ENCODE assay signal across 14 cellular contexts in the genomic region with DNA sequence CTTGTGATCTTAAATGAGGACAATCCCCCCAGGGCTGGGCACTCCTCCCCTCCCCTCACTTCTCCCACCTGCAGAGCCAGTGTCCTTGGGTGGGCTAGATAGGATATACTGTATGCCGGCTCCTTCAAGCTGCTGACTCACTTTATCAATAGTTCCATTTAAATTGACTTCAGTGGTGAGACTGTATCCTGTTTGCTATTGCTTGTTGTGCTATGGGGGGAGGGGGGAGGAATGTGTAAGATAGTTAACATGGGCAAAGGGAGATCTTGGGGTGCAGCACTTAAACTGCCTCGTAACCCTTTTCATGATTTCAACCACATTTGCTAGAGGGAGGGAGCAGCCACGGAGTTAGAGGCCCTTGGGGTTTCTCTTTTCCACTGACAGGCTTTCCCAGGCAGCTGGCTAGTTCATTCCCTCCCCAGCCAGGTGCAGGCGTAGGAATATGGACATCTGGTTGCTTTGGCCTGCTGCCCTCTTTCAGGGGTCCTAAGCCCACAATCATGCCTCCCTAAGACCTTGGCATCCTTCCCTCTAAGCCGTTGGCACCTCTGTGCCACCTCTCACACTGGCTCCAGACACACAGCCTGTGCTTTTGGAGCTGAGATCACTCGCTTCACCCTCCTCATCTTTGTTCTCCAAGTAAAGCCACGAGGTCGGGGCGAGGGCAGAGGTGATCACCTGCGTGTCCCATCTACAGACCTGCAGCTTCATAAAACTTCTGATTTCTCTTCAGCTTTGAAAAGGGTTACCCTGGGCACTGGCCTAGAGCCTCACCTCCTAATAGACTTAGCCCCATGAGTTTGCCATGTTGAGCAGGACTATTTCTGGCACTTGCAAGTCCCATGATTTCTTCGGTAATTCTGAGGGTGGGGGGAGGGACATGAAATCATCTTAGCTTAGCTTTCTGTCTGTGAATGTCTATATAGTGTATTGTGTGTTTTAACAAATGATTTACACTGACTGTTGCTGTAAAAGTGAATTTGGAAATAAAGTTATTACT. TPM values are rescaled to one million over a fixed set of nuclear protein-coding genes. Genes with fewer than 3 reads are reported as not detected.
DNase-seq lines count a peak whose midpoint lies in the region; ATAC-seq, FAIRE-seq and TF ChIP-seq lines count a peak whose summit lies in the region.
"Had no signal": no experiment of that assay in that cellular context is flagged by ENCODE, and none has a peak within 500 bp of the region (broad histone marks: within the 10 kb centered on the region; RNA-seq: fewer than 3 reads in every experiment).

No MANE protein-coding gene starts in this region.

- H3K9me3 ChIP-seq in HUES64 (ENCODE audit: insufficient read depth, low read depth, low read length) (no peaks in the 10 kb centered on the region), GM12878 (replicated peaks; ENCODE audit: control insufficient read depth, insufficient read depth, low read length) (no peaks in the 10 kb centered on the region), BE2C (no peaks in the 10 kb centered on the region)
- H3K9me3 ChIP-seq: HAP-1 had no signal

- H3K4me3 Mint-ChIP-seq in natural killer cell: no peak overlapping the region

- peak; percentile 34; the same call in 1 of the 2 replicates for TF ChIP-seq POLR2A in GM12878 (IDR thresholded peaks at IDR 0.05; ENCODE audit: low read depth, low read length)

- CTCF ChIA-PET in GM12878 (lab: Yijun Ruan, JAX): interaction anchor here (0.8 to 2.6 kb wide), 6 partner anchors 11 to 259 kb away, joined by 3 to 13 read pairs (median 4); no protein-coding TSS in a partner anchor

- H3K9ac ChIP-seq in HUES64 (ENCODE audit: low read depth, low read length): peak overlapping the region; percentile 37; the same call in 1 of the 2 replicates
- H3K9ac ChIP-seq in GM12878 (ENCODE audit: control insufficient read depth, insufficient read depth, low read length): no peak overlapping the region

- peak overlapping the region; percentile 83 to 90 for H3K27ac Mint-ChIP-seq in natural killer cell

- no peak for TF ChIP-seq RAD21 in GM12878 (IDR thresholded peaks at IDR 0.05; ENCODE audit: insufficient read depth, low read depth, low read length)

- no peak for TF ChIP-seq CTCF in GM12878 (IDR thresholded peaks at IDR 0.05 in 2 of 3, conservative IDR thresholded peaks at IDR 0.05 in 1 of 3; ENCODE audit: control insufficient read depth in 2 of 3, extremely low read depth in 1 of 3, insufficient read depth in 1 of 3, low read depth in 3 of 3, low read length in 3 of 3)
- no peak for TF ChIP-seq CTCF in natural killer cell (IDR thresholded peaks at IDR 0.05)
- TF ChIP-seq CTCF in BE2C (IDR thresholded peaks at IDR 0.05; ENCODE audit: low read depth, low read length): no peak

- intact Hi-C loops in GM12878 (cut with micrococcal nuclease; ENCODE audit: unreplicated experiment) (no loop called here), natural killer cell (cut with micrococcal nuclease) (no loop called here)

- no peak for TF ChIP-seq EP300 in GM12878 (IDR thresholded peaks at IDR 0.05; ENCODE audit: borderline replicate concordance in 1 of 2, control insufficient read depth in 1 of 2, low read depth in 2 of 2, low read length in 2 of 2)

- H3K4me3 ChIP-seq in HUES64 (ENCODE audit: low read length) (no peak overlapping the region), GM12878 (no peak overlapping the region), BE2C (ENCODE audit: low read depth, low read length) (no peak overlapping the region)
- H3K4me3 ChIP-seq: HAP-1 had no signal

- RAD21 ChIA-PET in GM12878 (lab: Charles Lee; ENCODE audit: unreplicated experiment): interaction anchor here (1.0 to 1.9 kb wide), 2 partner anchors 184 to 187 kb away, joined by 3 to 4 read pairs; no protein-coding TSS in a partner anchor

- BruUV-seq in GM12878 (replicated peaks; lab: Mats Ljungman, UMichigan): no TSS peak

- no peak overlapping the region for H3K4me2 ChIP-seq in GM12878 (ENCODE audit: control insufficient read depth, insufficient read depth)

- WGBS in HUES64: 89% methylated on average over 11 of the region's 11 CpGs
- WGBS in GM12878 (ENCODE audit: insufficient coverage, insufficient replicate concordance, low lambda C conversion rate, missing lambda C conversion rate): 71% methylated on average over 11 of the region's 11 CpGs

- H3K27me3 ChIP-seq in HUES64 (ENCODE audit: insufficient read depth, low read length) (no peaks in the 10 kb centered on the region), GM12878 (replicated peaks in 1 of 2; ENCODE audit: control insufficient read depth in 2 of 2, insufficient read depth in 2 of 2, low read length in 1 of 2) (no peaks in the 10 kb centered on the region), BE2C (no peaks in the 10 kb centered on the region)

- H2AFZ ChIP-seq in GM12878 (ENCODE audit: control insufficient read depth, low read depth, low read length): no peak overlapping the region

- DNase-seq in D341Med (ENCODE audit: low spot score) (peak; percentile 78), GM12878 (ENCODE audit: low read depth, low spot score) (no peak), natural killer cell (no peak), BE2C (no peak), GM19239 (ENCODE audit: insufficient read length, low spot score) (no peak)
- DNase-seq: kidney glomerular epithelial cell, NCI-H1048, OCI-M1, retina had no signal

- no peaks in the 10 kb centered on the region for H4K20me1 ChIP-seq in GM12878 (ENCODE audit: control insufficient read depth, insufficient read depth)

- peaks cover 29% of the 10 kb centered on the region for H3K4me1 ChIP-seq in HUES64 (ENCODE audit: insufficient read depth, low read length)
- peaks cover 11% of the 10 kb centered on the region for H3K4me1 ChIP-seq in GM12878 (ENCODE audit: control insufficient read depth, insufficient read depth, low read length)
- H3K4me1 ChIP-seq in BE2C: no peaks in the 10 kb centered on the region
- H3K4me1 ChIP-seq: HAP-1 had no signal

- peaks cover 46 to 53% of the 10 kb centered on the region in 2 donors for H3K4me1 Mint-ChIP-seq in natural killer cell

- POLR2A ChIA-PET in GM12878 (lab: Charles Lee): interaction anchor here (0.6 to 1.1 kb wide), 2 partner anchors 118 to 177 kb away, joined by 3 read pairs; no protein-coding TSS in a partner anchor

- ATAC-seq in GM12878 (no peak), natural killer cell (no peak), GM21367 (IDR thresholded peaks at IDR 0.05; ENCODE audit: unreplicated experiment) (no peak), GM21528 (IDR thresholded peaks at IDR 0.05; ENCODE audit: low FRiP score, unreplicated experiment) (no peak)

- H3K27ac ChIP-seq in HUES64 (ENCODE audit: low read depth, low read length): 0 out of 2 replicates have a peak overlapping the region, but pooled peaks have one; percentile 28
- H3K27ac ChIP-seq in GM12878 (ENCODE audit: control insufficient read depth, insufficient read depth): no peak overlapping the region
- H3K27ac ChIP-seq: VCaP had no signal

- peaks cover 11% of the 10 kb centered on the region for H3K36me3 Mint-ChIP-seq in natural killer cell

- H3K9me3 Mint-ChIP-seq in natural killer cell: no peaks in the 10 kb centered on the region

- FAIRE-seq in GM12878 (lab: Jason Lieb, UNC) (no peak), GM19239 (lab: Jason Lieb, UNC) (no peak)

- H3K79me2 ChIP-seq in GM12878 (ENCODE audit: control insufficient read depth, insufficient read depth, low read length): no peaks in the 10 kb centered on the region

- H3K36me3 ChIP-seq in HUES64 (ENCODE audit: insufficient read depth, low read length) (peaks cover 67% of the 10 kb centered on the region), GM12878 (ENCODE audit: control insufficient read depth in 2 of 2, insufficient read depth in 2 of 2, low read length in 1 of 2) (peaks cover 12 to 18% of the 10 kb centered on the region in 2 experiments; a peak in 3 of 4 replicates), BE2C (peaks cover 62% of the 10 kb centered on the region)

- SMC1A ChIA-PET in GM12878 (lab: Charles Lee; ENCODE audit: uncharacterized antibody, unreplicated experiment): interaction anchor here (0.7 to 1.8 kb wide), 4 partner anchors 9 to 176 kb away, joined by 3 to 9 read pairs (median 3); no protein-coding TSS in a partner anchor

- in situ Hi-C loops in GM12878 (cut with MboI): no loop called here

- H3K27me3 Mint-ChIP-seq in natural killer cell (ENCODE audit: low read depth in 2 of 2): no peaks in the 10 kb centered on the region

TF ChIP-seq in GM12878, 131 proteins besides CTCF, POLR2A, EP300 and RAD21:
- no peak for TF ChIP-seq KAT2A (conservative IDR thresholded peaks at IDR 0.05; ENCODE audit: control insufficient read depth, low read depth, low read length)
- TF ChIP-seq NRF1 (conservative IDR thresholded peaks at IDR 0.05; ENCODE audit: low read depth, low read length): no peak
- TF ChIP-seq SMAD5 (IDR thresholded peaks at IDR 0.05; ENCODE audit: low read depth): no peak

RNA-seq across cellular contexts. Expression of a gene that starts 28.6 kb away (rescaled TPM):
- not detected for polyA plus RNA-seq in HUES64 (2013, experiment 1 of 2)
- not detected for polyA plus RNA-seq in HUES64 (2013, experiment 2 of 2)
- total RNA-seq in GM12878 (2013; cell fraction: nucleolus; rRNA removed): not detected in 2 replicates
- total RNA-seq in GM12878 (2014; rRNA removed): not detected in 2 replicates
- total RNA-seq in GM12878 (2014; rRNA removed; fragmentation: Illumina TruSeq; extraction: Trizol): not detected in 2 replicates
- total RNA-seq in GM12878 (2021): not detected in 2 replicates
- not detected for polyA plus RNA-seq in GM12878 (2011; ENCODE audit: low read depth)
- not detected in 2 replicates for polyA plus RNA-seq in GM12878 (2011; rRNA removed)
- not detected in 2 replicates for polyA plus RNA-seq in GM12878 (2011; cell fraction: cytosol; rRNA removed)
- polyA plus RNA-seq in GM12878 (2011; cell fraction: nucleus; rRNA removed): not detected in 2 replicates
- not detected in 2 replicates for polyA plus RNA-seq in GM12878 (2012)
- polyA plus RNA-seq in GM12878 (2014; fragmentation: Illumina TruSeq; extraction: Trizol): not detected in 2 replicates
- polyA plus RNA-seq in GM12878 (2014; fragmentation: Nextera tagmentation; extraction: Ambion mirVana): not detected
- not detected in 2 replicates for polyA plus RNA-seq in GM12878 (2014; rRNA removed)
- not detected for polyA plus RNA-seq in GM12878 (2016; fragmentation: Nextera tagmentation; extraction: Ambion mirVana)
- not detected in 2 replicates for polyA minus RNA-seq in GM12878 (2011; rRNA and poly(A)+ RNA removed)
- polyA minus RNA-seq in GM12878 (2011; cell fraction: cytosol; rRNA and poly(A)+ RNA removed): not detected in 2 replicates
- not detected in 2 replicates for polyA minus RNA-seq in GM12878 (2011; cell fraction: nucleus; rRNA and poly(A)+ RNA removed)
- total RNA-seq in natural killer cell: not detected
- not detected for polyA plus RNA-seq in BE2C (2012; ENCODE audit: insufficient read depth, insufficient read length, low read depth)
